In the genomic region with DNA sequence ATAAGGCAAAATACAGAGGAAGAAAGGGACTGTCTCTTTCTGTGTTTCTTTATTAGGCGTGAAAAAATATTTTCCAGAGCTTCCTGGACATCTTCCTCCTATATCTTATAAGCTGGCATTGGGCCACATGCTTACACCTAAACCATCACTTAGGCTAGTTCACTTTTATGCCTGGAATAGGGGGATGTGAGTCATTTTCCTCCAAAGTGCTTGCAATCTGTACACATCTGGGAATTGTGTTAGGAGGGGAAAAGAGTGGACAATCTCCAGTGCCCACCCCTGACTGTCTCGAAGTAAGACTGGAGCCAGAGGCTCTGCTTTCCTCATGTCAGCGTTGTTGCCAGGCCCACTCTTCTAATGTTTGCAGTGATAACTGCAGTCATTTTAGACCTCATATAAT, we compare ENCODE assay signal across 34 cellular contexts. TPM values are rescaled to one million over a fixed set of nuclear protein-coding genes. Genes with fewer than 3 reads are reported as not detected.
DNase-seq lines count a peak whose midpoint lies in the region; ATAC-seq, FAIRE-seq and TF ChIP-seq lines count a peak whose summit lies in the region.
"Had no signal": no experiment of that assay in that cellular context is flagged by ENCODE, and none has a peak within 500 bp of the region (broad histone marks: within the 10 kb centered on the region; RNA-seq: fewer than 3 reads in every experiment).

No MANE protein-coding gene starts in this region.

- TF ChIP-seq POLR2A in right lobe of liver (IDR thresholded peaks at IDR 0.05) = no peak
- no peak for TF ChIP-seq POLR2A in HepG2 (IDR thresholded peaks at IDR 0.05; ENCODE audit: insufficient read depth in 1 of 2, low read depth in 2 of 2, low read length in 2 of 2)
- no peak for TF ChIP-seq POLR2A in uterus (IDR thresholded peaks at IDR 0.05)

- H2AFZ ChIP-seq in HepG2 (ENCODE audit: low read length) = no peak overlapping the region
- H2AFZ ChIP-seq in PC-3 (ENCODE audit: low read length) = no peak overlapping the region
- H2AFZ ChIP-seq: hepatocyte had no signal

- H3K27me3 Mint-ChIP-seq in HFFc6 (ENCODE audit: insufficient read depth) = no peaks in the 10 kb centered on the region
- H3K27me3 Mint-ChIP-seq: type B pancreatic cell had no signal

- peak in 3 of 4 donors; percentile 23 to 66 (median 35) for ATAC-seq in right lobe of liver
- ATAC-seq in HepG2 = no peak
- no peak for ATAC-seq in PC-3
- ATAC-seq: mucosa of descending colon, natural killer cell had no signal

- H3K9me2 ChIP-seq in PC-3 (replicated peaks; ENCODE audit: low read length) = no peaks in the 10 kb centered on the region

- CTCF ChIA-PET in HepG2 (lab: Yijun Ruan, JAX; ENCODE audit: low intra/inter-chr PET ratio, low total read pairs) (no interaction called here), PC-3 (lab: Charles Lee) (no interaction called here)

- no peak overlapping the region for H3K27ac ChIP-seq in right lobe of liver
- H3K27ac ChIP-seq in HepG2 (ENCODE audit: extremely low read length, insufficient read depth, low read length) = no peak overlapping the region
- H3K27ac ChIP-seq in PC-3 (ENCODE audit: low read length) = no peak overlapping the region
- H3K27ac ChIP-seq in uterus = peak overlapping the region; percentile 14 to 69
- H3K27ac ChIP-seq: BLaER1, colonic mucosa, hepatocyte, prostate gland had no signal

- FAIRE-seq in HepG2 (lab: Jason Lieb, UNC) = no peak
- FAIRE-seq: HTR-8/SVneo had no signal

- H3K79me2 ChIP-seq in HepG2 (ENCODE audit: insufficient read depth, low read length) (peaks cover 12% of the 10 kb centered on the region), PC-3 (ENCODE audit: low read length) (no peaks in the 10 kb centered on the region)

- BruUV-seq in HepG2 (replicated peaks; lab: Mats Ljungman, UMichigan) (no TSS peak), PC-3 (replicated peaks; lab: Mats Ljungman, UMichigan) (no TSS peak)

- H3K9me3 ChIP-seq in right lobe of liver (no peaks in the 10 kb centered on the region), HepG2 (ENCODE audit: low read length) (no peaks in the 10 kb centered on the region), PC-3 (ENCODE audit: low read length) (no peaks in the 10 kb centered on the region), uterus (no peaks in the 10 kb centered on the region)
- H3K9me3 ChIP-seq: BLaER1, colonic mucosa, MG63, mucosa of descending colon, prostate gland had no signal

- no peaks in the 10 kb centered on the region for H3K9me3 Mint-ChIP-seq in HFFc6
- H3K9me3 Mint-ChIP-seq: activated CD4-positive, alpha-beta T cell treated with anti-CD3 and anti-CD28 coated beads, Interleukin-2, amount 10 ng/mL, durations not matched to agents 7 days and 5 days; natural killer cell; type B pancreatic cell had no signal

- no peak for TF ChIP-seq EP300 in HepG2 (IDR thresholded peaks at IDR 0.05; ENCODE audit: low read depth in 2 of 2, low read length in 2 of 2)
- TF ChIP-seq EP300 in HepG2 (CRISPR knock-in tag; IDR thresholded peaks at IDR 0.05; ENCODE audit: borderline replicate concordance) = no peak

- TF ChIP-seq RAD21 in HepG2 (CRISPR knock-in tag; IDR thresholded peaks at IDR 0.05) = no peak

- H3K9ac ChIP-seq in HepG2 (ENCODE audit: insufficient read depth, low read depth, low read length) (no peak overlapping the region), PC-3 (ENCODE audit: low read length) (no peak overlapping the region)
- H3K9ac ChIP-seq: BLaER1 had no signal

- no peak overlapping the region for H3K27ac Mint-ChIP-seq in HFFc6
- H3K27ac Mint-ChIP-seq: activated CD4-positive, alpha-beta T cell treated with anti-CD3 and anti-CD28 coated beads, Interleukin-2, amount 10 ng/mL, durations not matched to agents 7 days and 5 days; activated naive CD8-positive, alpha-beta T cell; natural killer cell; type B pancreatic cell had no signal

- WGBS in right lobe of liver (ENCODE audit: insufficient coverage, low coverage, low lambda C conversion rate, missing lambda C conversion rate) = 80% methylated on average over 2 of the region's 3 CpGs
- 95% methylated on average over 3 of the region's 3 CpGs for WGBS in HepG2 (ENCODE audit: low lambda C conversion rate)

- H3K4me2 ChIP-seq in HepG2 (ENCODE audit: low read depth, low read length) = no peak overlapping the region
- no peak overlapping the region for H3K4me2 ChIP-seq in PC-3 (ENCODE audit: low read length)
- H3K4me2 ChIP-seq: BLaER1, hepatocyte had no signal

- POLR2A ChIA-PET in HepG2 (lab: Yijun Ruan, JAX) (no interaction called here), PC-3 (lab: Charles Lee; ENCODE audit: unreplicated experiment) (no interaction called here)

- intact Hi-C loops in right lobe of liver (cut with DNase I) = no loop called here
- intact Hi-C loops in HepG2 (cut with micrococcal nuclease; ENCODE audit: unreplicated experiment) = no loop called here
- intact Hi-C loops in PC-3 (cut with micrococcal nuclease) = no loop called here
- intact Hi-C loops in uterus (cut with DNase I; ENCODE audit: low total_unique reads) = no loop called here

- peak in 1 of 3 donors; percentile 17 for DNase-seq in right lobe of liver
- no peak for DNase-seq in HepG2 (ENCODE audit: low spot score)
- peak; percentile 28 for DNase-seq in PC-3
- peak; percentile 45 for DNase-seq in fibroblast of pulmonary artery (ENCODE audit: low read depth)
- peak in 1 of 2 donors; percentile 20 for DNase-seq in uterus
- DNase-seq in cerebellar nuclear complex (lab: John Stamatoyannopoulos, UW) = no peak
- DNase-seq in COR-L47 (lab: John Stamatoyannopoulos, UW) = no peak
- no peak for DNase-seq in HFFc6
- DNase-seq: activated CD4-positive, alpha-beta T cell treated with anti-CD3 and anti-CD28 coated beads, Interleukin-2, amount 10 ng/mL, durations not matched to agents 7 days and 5 days; activated effector memory CD4-positive, alpha-beta T cell treated with anti-CD3 and anti-CD28 coated beads, Interleukin-2, amount 50 U/mL, for 16 hours; activated T-cell treated with anti-CD3 and anti-CD28 coated beads, Interleukin-2, amount 50 U/mL, for 1 hour; anterior cingulate cortex; colonic mucosa; effector memory CD4-positive, alpha-beta T cell; erythroblast; foreskin melanocyte; KBM-7; mammary epithelial cell; MG63; mucosa of descending colon; natural killer cell; NCI-H1417 treated with DMSO at 0.1 percent for 48 hours; NCI-H2081 treated with DMSO at 0.1 percent for 48 hours; NCI-H2227 treated with DMSO at 0.1 percent for 48 hours; NCI-H526 treated with DMSO at 0.1 percent for 48 hours; nucleus accumbens; stimulated activated CD4-positive, alpha-beta T cell treated with anti-CD3 and anti-CD28 coated beads, Interleukin-15, amount 100 ng/mL, for 24 hours; stimulated activated CD4-positive, alpha-beta T cell treated with anti-CD3 and anti-CD28 coated beads, Interleukin-4, amount 100 ng/mL, for 4 hours had no signal

- TF ChIP-seq CTCF in right lobe of liver (IDR thresholded peaks at IDR 0.05) (no peak), HepG2 (CRISPR knock-in tag; IDR thresholded peaks at IDR 0.05) (no peak), PC-3 (conservative IDR thresholded peaks at IDR 0.05; ENCODE audit: low read depth, low read length) (no peak), fibroblast of pulmonary artery (IDR thresholded peaks at IDR 0.05; ENCODE audit: low read length, missing control alignments) (no peak), uterus (IDR thresholded peaks at IDR 0.05) (no peak), HFFc6 (IDR thresholded peaks at IDR 0.05) (no peak)

- peaks cover 63% of the 10 kb centered on the region for H3K4me1 Mint-ChIP-seq in HFFc6 (ENCODE audit: low read depth)

- H4K20me1 ChIP-seq in HepG2 (ENCODE audit: insufficient read depth, low read length) (no peaks in the 10 kb centered on the region), PC-3 (ENCODE audit: low read length) (no peaks in the 10 kb centered on the region)
- H4K20me1 ChIP-seq: BLaER1 had no signal

- H3K4me1 ChIP-seq in right lobe of liver (peaks cover 0 to 6% (median 2%) of the 10 kb centered on the region in 4 donors), HepG2 (ENCODE audit: insufficient read depth, low read length) (peaks cover 17% of the 10 kb centered on the region), PC-3 (ENCODE audit: insufficient read depth, low read length) (peaks cover 44% of the 10 kb centered on the region), uterus (no peaks in the 10 kb centered on the region)
- H3K4me1 ChIP-seq: BLaER1, colonic mucosa, prostate gland had no signal

- no peaks in the 10 kb centered on the region for H3K36me3 Mint-ChIP-seq in HFFc6 (ENCODE audit: low read depth)
- H3K36me3 Mint-ChIP-seq: activated naive CD8-positive, alpha-beta T cell; natural killer cell; type B pancreatic cell had no signal

- H3K27me3 ChIP-seq in right lobe of liver = no peaks in the 10 kb centered on the region
- H3K27me3 ChIP-seq in HepG2 (ENCODE audit: control insufficient read depth in 1 of 2, insufficient read depth in 2 of 2, low read length in 2 of 2) = no peaks in the 10 kb centered on the region
- H3K27me3 ChIP-seq in PC-3 (ENCODE audit: low read length) = no peaks in the 10 kb centered on the region
- H3K27me3 ChIP-seq in uterus = no peaks in the 10 kb centered on the region
- H3K27me3 ChIP-seq: BLaER1, colonic mucosa, hepatocyte, MG63 had no signal

- no peak overlapping the region for H3K4me3 Mint-ChIP-seq in HFFc6
- H3K4me3 Mint-ChIP-seq: activated CD4-positive, alpha-beta T cell treated with anti-CD3 and anti-CD28 coated beads, Interleukin-2, amount 10 ng/mL, durations not matched to agents 7 days and 5 days; activated naive CD8-positive, alpha-beta T cell; natural killer cell; type B pancreatic cell had no signal

- no peak overlapping the region for H3K4me3 ChIP-seq in right lobe of liver
- no peak overlapping the region for H3K4me3 ChIP-seq in HepG2 (replicated peaks in 1 of 3; ENCODE audit: insufficient read depth in 1 of 3, low read depth in 2 of 3, low read length in 3 of 3)
- no peak overlapping the region for H3K4me3 ChIP-seq in PC-3 (ENCODE audit: low read length)
- H3K4me3 ChIP-seq in fibroblast of pulmonary artery (replicated peaks; ENCODE audit: low read depth, low read length) = no peak overlapping the region
- no peak overlapping the region for H3K4me3 ChIP-seq in uterus
- H3K4me3 ChIP-seq: BLaER1, colonic mucosa, hepatocyte, MG63, mucosa of descending colon, prostate gland had no signal

- H3K36me3 ChIP-seq in right lobe of liver = no peaks in the 10 kb centered on the region
- no peaks in the 10 kb centered on the region; a peak in 1 of 5 replicates for H3K36me3 ChIP-seq in HepG2 (replicated peaks in 1 of 2; ENCODE audit: control insufficient read depth in 1 of 2, insufficient read depth in 2 of 2, low read length in 2 of 2)
- H3K36me3 ChIP-seq in PC-3 (ENCODE audit: low read depth, low read length) = no peaks in the 10 kb centered on the region
- H3K36me3 ChIP-seq in uterus = no peaks in the 10 kb centered on the region
- H3K36me3 ChIP-seq: BLaER1, colonic mucosa, MG63, prostate gland had no signal

- H3F3A ChIP-seq in PC-3 (ENCODE audit: low read length, unreplicated experiment) = no peaks in the 10 kb centered on the region

- in situ Hi-C loops in HepG2 (cut with HindIII; ENCODE audit: extremely low pct_ligation_motif_present, low pct_unique_long_range_greater_than_20kb) = no loop called here

RNA-seq across cellular contexts. Expression of gene GIPC2, which starts 29.9 kb away (rescaled TPM):
- total RNA-seq in right lobe of liver (1 to 10 TPM; 4.7 to 9.8 (median 7.0) TPM), HepG2 (2016; rRNA removed; fragmentation: Illumina TruSeq; extraction: Trizol) (21.6 and 39.7 TPM in 2 replicates), PC-3 (2014; rRNA removed) (not detected in 2 replicates), uterus (1 to 10 TPM; 3.6 to 8.2 (median 5.8) TPM)
- 2.0 and 2.2 TPM in 2 replicates for total RNA-seq in HepG2 (2016; cell fraction: cytosol; rRNA removed; fragmentation: Illumina TruSeq; extraction: Trizol; ENCODE audit: low read depth)
- total RNA-seq in HepG2 (2016; cell fraction: insoluble cytoplasmic fraction; rRNA removed; fragmentation: Illumina TruSeq; extraction: Trizol) = 22.5 and 39.5 TPM in 2 replicates
- total RNA-seq in HepG2 (2016; cell fraction: membrane; rRNA removed; fragmentation: Illumina TruSeq; extraction: Trizol) = 8.3 and 9.4 TPM in 2 replicates
- total RNA-seq in HepG2 (2016; cell fraction: nucleus; rRNA removed; fragmentation: Illumina TruSeq; extraction: Trizol) = 21.2 and 21.7 TPM in 2 replicates
- polyA plus RNA-seq in HepG2 (2011; rRNA removed) = 5.1 and 6.1 TPM in 2 replicates
- polyA plus RNA-seq in HepG2 (2011; cell fraction: cytosol; rRNA removed) = 2.9 and 4.8 TPM in 2 replicates
- polyA plus RNA-seq in HepG2 (2011; cell fraction: nucleus; rRNA removed) = 2.7 and 4.2 TPM in 2 replicates
- polyA plus RNA-seq in HepG2 (2012) = 10.6 and 16.9 TPM in 2 replicates
- 1.9 and 2.2 TPM in 2 replicates for polyA plus RNA-seq in HepG2 (2016; cell fraction: cytosol; fragmentation: Illumina TruSeq; extraction: Trizol; ENCODE audit: low read depth)
- polyA plus RNA-seq in HepG2 (2016; cell fraction: insoluble cytoplasmic fraction; fragmentation: Illumina TruSeq; extraction: Trizol; ENCODE audit: low read depth) = 39.5 and 45.6 TPM in 2 replicates
- 6.7 and 7.1 TPM in 2 replicates for polyA plus RNA-seq in HepG2 (2016; cell fraction: membrane; fragmentation: Illumina TruSeq; extraction: Trizol; ENCODE audit: low read depth)
- 14.6 and 15.7 TPM in 2 replicates for polyA plus RNA-seq in HepG2 (2016; cell fraction: nucleus; fragmentation: Illumina TruSeq; extraction: Trizol; ENCODE audit: insufficient read depth, low read depth)
- polyA minus RNA-seq in HepG2 (2011; rRNA and poly(A)+ RNA removed; ENCODE audit: low replicate concordance) = 3.5 TPM in 1 of 2 replicates, not detected in the other
- polyA minus RNA-seq in HepG2 (2011; cell fraction: cytosol; rRNA and poly(A)+ RNA removed) = 6.9 and 7.6 TPM in 2 replicates
- polyA minus RNA-seq in HepG2 (2011; cell fraction: nucleus; rRNA and poly(A)+ RNA removed) = 27.6 and 32.6 TPM in 2 replicates
- under 1 TPM; 0.17 to 1.00 (median 0.26) TPM for total RNA-seq in HFFc6 (2021; fragmentation: NEBNext Ultra II Directional; extraction: Animal tissue kit (Norgen Biotek cat#: 25700))
- total RNA-seq: natural killer cell had no signal
- polyA plus RNA-seq: mammary epithelial cell had no signal

Comparison
In these comparisons a context has a peak if more than half of its experiments do, and no peak if none do; other contexts are left out.
1. ATAC-seq: peak in right lobe of liver (3 of 4); none in HepG2 (single experiment) and PC-3 (single experiment).
2. DNase-seq: peak in PC-3 (single experiment) and fibroblast of pulmonary artery (single experiment); none in HepG2 (single experiment), cerebellar nuclear complex (0 of 2), COR-L47 (single experiment) and HFFc6 (single experiment).
3. H3K27ac ChIP-seq: peak in uterus (2 of 2); none in right lobe of liver (0 of 3), HepG2 (single experiment) and PC-3 (single experiment).